In genomic region chr7:134885967-134886352, GRCh38 we compare ENCODE assay signal across 8 cellular contexts.
A peak's percentile ranks its signal among the peaks of the same experiment; 100 is the strongest.
DNase-seq lines count a peak whose midpoint lies in the region; ATAC-seq and TF ChIP-seq lines count a peak whose summit lies in the region.

No MANE protein-coding gene starts in this region.

- DNase-seq in H4 (ENCODE audit: low spot score) (peak; percentile 84), Right ventricle myocardium superior (no peak), left colon (no peak)
- DNase-seq in central memory CD4-positive, alpha-beta T cell: no peak
- no peak for DNase-seq in activated CD8-positive, alpha-beta memory T cell treated with anti-CD3 and anti-CD28 coated beads, Interleukin-2, amount 50 U/mL, for 48 hours

- ATAC-seq in SK-N-SH treated with all-trans-retinoic acid at 6 μM for 48 hours (peak; percentile 60), Right ventricle myocardium superior (ENCODE audit: poor library complexity) (peak; percentile 43), left colon (no peak), GM19395 (IDR thresholded peaks at IDR 0.05; ENCODE audit: unreplicated experiment) (no peak)

- intact Hi-C loops in Right ventricle myocardium superior (cut with DNase I): no loop called here
- intact Hi-C loops in left colon (cut with DNase I, micrococcal nuclease): no loop called here

- H3K4me3 ChIP-seq in skeletal muscle tissue (ENCODE audit: low read length in 3 of 3): no peak overlapping the region

- no peaks in the 10 kb centered on the region for H3K27me3 ChIP-seq in skeletal muscle tissue (ENCODE audit: control insufficient read depth in 3 of 3, insufficient read depth in 3 of 3, low read length in 3 of 3)

- H3K36me3 ChIP-seq in skeletal muscle tissue (ENCODE audit: control insufficient read depth in 3 of 3, insufficient read depth in 3 of 3, low read length in 3 of 3): no peaks in the 10 kb centered on the region

- H3K27ac ChIP-seq in skeletal muscle tissue (ENCODE audit: low read depth, low read length): peak overlapping the region; percentile 45

- H3K9me3 ChIP-seq in skeletal muscle tissue (ENCODE audit: control insufficient read depth in 3 of 3, low read length in 3 of 3): no peaks in the 10 kb centered on the region

- H3K9ac ChIP-seq in skeletal muscle tissue (ENCODE audit: low read depth in 1 of 3, low read length in 3 of 3): no peak overlapping the region

- H3K4me1 ChIP-seq in skeletal muscle tissue (ENCODE audit: control insufficient read depth in 3 of 3, insufficient read depth in 3 of 3, low read length in 3 of 3): peaks cover 4 to 18% (median 6%) of the 10 kb centered on the region in 3 donors

TF ChIP-seq in SK-N-SH treated with all-trans-retinoic acid at 6 μM for 48 hours, 23 proteins besides CTCF, POLR2A, EP300 and RAD21:
- TF ChIP-seq ZFP30 (CRISPR knock-in tag; IDR thresholded peaks at IDR 0.05) (no peak), ZNF70 (CRISPR knock-in tag; IDR thresholded peaks at IDR 0.05) (no peak), PATZ1 (CRISPR knock-in tag; IDR thresholded peaks at IDR 0.05; ENCODE audit: borderline replicate concordance) (no peak; the same call in 1 of the 2 replicates), PPARA (CRISPR knock-in tag; IDR thresholded peaks at IDR 0.05; ENCODE audit: borderline replicate concordance) (no peak), CREB5 (CRISPR knock-in tag; IDR thresholded peaks at IDR 0.05; ENCODE audit: low read depth) (no peak), ZNF565 (CRISPR knock-in tag; conservative IDR thresholded peaks at IDR 0.05; ENCODE audit: low read depth) (no peak)

Comparison
In these comparisons a context has a peak if more than half of its experiments do, and no peak if none do; other contexts are left out.
1. ATAC-seq: peak in SK-N-SH treated with all-trans-retinoic acid at 6 μM for 48 hours (single experiment) and Right ventricle myocardium superior (single experiment); none in left colon (single experiment) and GM19395 (single experiment).